Comparison of ENCODE assay signal across 10 cellular contexts in the genomic region with DNA sequence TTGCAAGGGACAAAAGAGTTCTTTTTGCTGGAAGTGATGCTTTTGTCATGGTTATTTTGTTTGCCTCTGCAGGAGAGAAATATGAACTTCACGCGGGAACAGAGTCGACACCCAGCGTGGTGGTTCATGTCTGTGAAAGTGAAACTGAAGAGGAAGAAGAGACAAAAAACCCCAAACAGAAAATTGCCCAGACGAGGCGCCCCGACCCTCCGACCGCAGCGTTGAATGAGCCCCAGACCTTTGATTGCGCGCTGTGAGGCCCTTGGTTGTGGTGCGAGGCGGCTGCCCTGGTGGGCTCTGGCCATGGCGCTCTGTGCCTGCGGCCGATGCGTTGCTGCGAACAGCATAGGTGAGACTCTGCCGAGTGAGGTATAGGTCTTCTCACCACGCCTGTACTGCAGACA. TPM values are rescaled to one million over a fixed set of nuclear protein-coding genes. Genes with fewer than 3 reads are reported as not detected.
A peak's percentile ranks its signal among the peaks of the same experiment; 100 is the strongest.
DNase-seq lines count a peak whose midpoint lies in the region; ATAC-seq and TF ChIP-seq lines count a peak whose summit lies in the region.
"Had no signal": no experiment of that assay in that cellular context is flagged by ENCODE, and none has a peak within 500 bp of the region (broad histone marks: within the 10 kb centered on the region; RNA-seq: fewer than 3 reads in every experiment).

No MANE protein-coding gene starts in this region.

- H3K9me3 ChIP-seq in lower lobe of right lung (no peaks in the 10 kb centered on the region), thymus (ENCODE audit: control insufficient read depth) (no peaks in the 10 kb centered on the region)

- peak; percentile 50 for DNase-seq in NCI-H2029 (lab: John Stamatoyannopoulos, UW)
- DNase-seq in NCI-H2029 treated with DMSO at 0.1 percent for 48 hours (lab: John Stamatoyannopoulos, UW), result no peak
- peak; percentile 52 to 59 (median 54) for DNase-seq in activated CD8-positive, alpha-beta memory T cell treated with anti-CD3 and anti-CD28 coated beads for 48 hours (ENCODE audit: low read depth in 2 of 3, low spot score in 2 of 3)
- DNase-seq in lower lobe of right lung, result no peak
- no peak for DNase-seq in glomerular visceral epithelial cell (ENCODE audit: extremely low spot score)

- H3K27me3 ChIP-seq in lower lobe of right lung (ENCODE audit: low read depth) (no peaks in the 10 kb centered on the region), thymus (ENCODE audit: control insufficient read depth, insufficient read depth) (no peaks in the 10 kb centered on the region)

- no peak for TF ChIP-seq CTCF in lower lobe of right lung (IDR thresholded peaks at IDR 0.05)

- peaks cover 26% of the 10 kb centered on the region for H3K36me3 ChIP-seq in lower lobe of right lung
- no peaks in the 10 kb centered on the region for H3K36me3 ChIP-seq in thymus (ENCODE audit: control insufficient read depth, insufficient read depth)

- WGBS in thymus, result 21% methylated on average over 21 of the region's 21 CpGs

- H3K4me1 ChIP-seq in lower lobe of right lung (no peaks in the 10 kb centered on the region), thymus (ENCODE audit: control insufficient read depth, insufficient read depth, low read length) (peaks cover 6% of the 10 kb centered on the region)

- ATAC-seq in lower lobe of right lung, result peak; percentile 51 to 52
- no peak for ATAC-seq in HG03108 (IDR thresholded peaks at IDR 0.05; ENCODE audit: unreplicated experiment)
- ATAC-seq in GM19455 (IDR thresholded peaks at IDR 0.05; ENCODE audit: unreplicated experiment), result no peak

- intact Hi-C loops in lower lobe of right lung (cut with DNase I), result no loop called here

- H3K27ac ChIP-seq in lower lobe of right lung (peak overlapping the region; percentile 51), thymus (ENCODE audit: low read depth) (peak overlapping the region; percentile 86)
- H3K27ac ChIP-seq: 22Rv1 had no signal

- peak overlapping the region; percentile 36 for H3K4me3 ChIP-seq in lower lobe of right lung
- H3K4me3 ChIP-seq in thymus (ENCODE audit: low read length), result peak overlapping the region; percentile 48

RNA-seq across cellular contexts. Expression of a gene that starts 20.9 kb away (rescaled TPM):
- total RNA-seq in lower lobe of right lung, result 9.2 TPM
- polyA plus RNA-seq in thymus, result 0.11 TPM
- total RNA-seq: RPMI7951 had no signal

RNA-seq across cellular contexts. Expression of a gene that starts 32.4 kb away (rescaled TPM):
- total RNA-seq in lower lobe of right lung, result 16.7 TPM
- polyA plus RNA-seq in thymus, result 21.2 TPM

Comparison
In these comparisons a context has a peak if more than half of its experiments do, and no peak if none do; other contexts are left out.
1. DNase-seq: peak in NCI-H2029 (single experiment) and activated CD8-positive, alpha-beta memory T cell treated with anti-CD3 and anti-CD28 coated beads for 48 hours (3 of 3); none in NCI-H2029 treated with DMSO at 0.1 percent for 48 hours (single experiment), lower lobe of right lung (single experiment) and glomerular visceral epithelial cell (single experiment).
2. ATAC-seq: peak in lower lobe of right lung (2 of 2); none in HG03108 (single experiment) and GM19455 (single experiment).